ENCODE assay signal across 11 cellular contexts in the genomic region with DNA sequence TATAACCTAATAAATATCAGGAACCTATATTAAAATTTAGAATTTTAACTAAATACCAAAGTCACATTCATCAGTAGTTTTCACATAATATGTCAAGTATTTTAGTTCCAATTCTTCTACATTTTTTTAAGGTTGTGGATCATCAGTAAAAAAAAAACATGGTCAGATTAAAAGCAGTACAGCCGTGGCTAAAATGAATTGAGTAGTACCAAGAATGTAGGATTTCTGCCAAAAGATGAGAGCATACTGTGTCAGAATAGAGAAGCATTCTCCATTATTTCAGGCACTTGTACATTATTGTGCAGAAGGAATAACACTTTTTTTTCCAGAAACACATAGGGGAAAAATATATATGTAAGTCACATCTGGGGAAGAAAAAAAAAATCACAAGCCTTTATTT.
A peak's percentile ranks its signal among the peaks of the same experiment; 100 is the strongest.
DNase-seq lines count a peak whose midpoint lies in the region; ATAC-seq lines count a peak whose summit lies in the region.
"Had no signal": no experiment of that assay in that cellular context is flagged by ENCODE, and none has a peak within 500 bp of the region (broad histone marks: within the 10 kb centered on the region; RNA-seq: fewer than 3 reads in every experiment).

No MANE protein-coding gene starts in this region.

- DNase-seq in AG08395 (ENCODE audit: low spot score) (peak; percentile 6), NCI-H226 (peak; percentile 10), astrocyte of the hippocampus (ENCODE audit: low read depth, low spot score) (peak; percentile 3), fibroblast of peridontal ligament (ENCODE audit: extremely low read depth) (peak; percentile 19), Ammon's horn (ENCODE audit: low spot score) (no peak), NCI-H2196 (lab: John Stamatoyannopoulos, UW; ENCODE audit: unreplicated experiment) (no peak), left lobe of liver (ENCODE audit: low spot score) (no peak)
- DNase-seq: BE2C; CD4-positive, alpha-beta memory T cell; DMS79 had no signal

- no peak for ATAC-seq in left lobe of liver
- ATAC-seq: HepG2 had no signal

Comparison
In these comparisons a context has a peak if more than half of its experiments do, and no peak if none do; other contexts are left out.
1. DNase-seq: peak in AG08395 (single experiment), NCI-H226 (single experiment), astrocyte of the hippocampus (single experiment) and fibroblast of peridontal ligament (single experiment); none in Ammon's horn (single experiment), NCI-H2196 (single experiment) and left lobe of liver (single experiment).